In the genomic region with DNA sequence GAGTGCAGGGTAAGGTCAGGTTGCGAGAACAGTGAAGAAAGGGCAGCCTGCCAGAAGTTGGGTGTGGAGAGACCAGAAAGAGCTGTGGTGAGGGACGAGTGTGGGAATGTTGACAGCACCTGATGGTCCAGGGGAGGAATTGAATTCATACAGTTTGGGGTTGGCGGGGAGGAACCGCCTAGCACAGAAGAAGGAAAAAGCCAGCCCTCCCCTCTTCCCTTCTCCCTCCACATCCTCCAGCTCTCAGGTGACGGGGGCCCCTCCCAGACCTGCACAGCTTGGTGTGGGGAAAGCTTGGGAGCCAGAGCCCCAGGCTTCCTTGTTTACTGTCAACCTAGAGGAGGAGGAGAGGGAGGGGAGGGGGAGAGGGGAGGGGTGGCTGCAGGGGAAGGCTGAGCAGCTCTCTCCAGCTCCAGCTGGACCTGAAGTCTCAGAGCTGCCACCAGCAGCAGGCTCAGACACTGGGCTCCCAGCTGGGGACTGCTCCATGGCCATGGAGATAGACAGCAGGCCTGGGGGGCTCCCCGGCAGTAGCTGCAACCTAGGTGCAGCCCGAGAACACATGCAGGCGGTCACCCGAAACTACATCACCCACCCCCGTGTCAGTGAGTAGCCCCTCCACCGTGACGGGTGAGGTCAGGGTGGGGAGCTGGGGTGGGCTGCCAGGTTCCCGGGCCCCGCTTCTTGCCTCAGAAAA, we compare ENCODE assay signal across 14 cellular contexts. TPM values are rescaled to one million over a fixed set of nuclear protein-coding genes. Genes with fewer than 3 reads are reported as not detected.
DNase-seq lines count a peak whose midpoint lies in the region; ATAC-seq and TF ChIP-seq lines count a peak whose summit lies in the region.
"Had no signal": no experiment of that assay in that cellular context is flagged by ENCODE, and none has a peak within 500 bp of the region (broad histone marks: within the 10 kb centered on the region; RNA-seq: fewer than 3 reads in every experiment).

Gene ATP6V1B1 (plus strand): TSS at position 433 of the 697 bp plus-strand sequence. CDS start 55 bp downstream, at position 488.

- H3K36me3 Mint-ChIP-seq in endodermal cell (ENCODE audit: low read depth) = no peaks in the 10 kb centered on the region
- H3K36me3 Mint-ChIP-seq in progenitor cell of endocrine pancreas (ENCODE audit: insufficient read depth) = no peaks in the 10 kb centered on the region

- H3K27me3 Mint-ChIP-seq in endodermal cell (ENCODE audit: insufficient read depth) = peaks cover 60% of the 10 kb centered on the region
- H3K27me3 Mint-ChIP-seq in progenitor cell of endocrine pancreas = peaks cover 44% of the 10 kb centered on the region

- H3K9me3 Mint-ChIP-seq in endodermal cell (no peaks in the 10 kb centered on the region), progenitor cell of endocrine pancreas (ENCODE audit: low read depth) (no peaks in the 10 kb centered on the region)
- H3K9me3 Mint-ChIP-seq: stimulated activated naive CD8-positive, alpha-beta T cell treated with anti-CD3 and anti-CD28 coated beads, Interleukin-15, amount 100 ng/mL, for 72 hours had no signal

- ATAC-seq in GM21528 (IDR thresholded peaks at IDR 0.05; ENCODE audit: low FRiP score, unreplicated experiment) (no peak), GM19467 (IDR thresholded peaks at IDR 0.05; ENCODE audit: unreplicated experiment) (no peak), GM21423 (IDR thresholded peaks at IDR 0.05; ENCODE audit: unreplicated experiment) (no peak)
- ATAC-seq: PC-3; stimulated activated naive CD8-positive, alpha-beta T cell treated with anti-CD3 and anti-CD28 coated beads, Interleukin-15, amount 100 ng/mL, for 72 hours had no signal

- H3K36me3 ChIP-seq in endodermal cell (ENCODE audit: control insufficient read depth, insufficient read depth, low read length) = no peaks in the 10 kb centered on the region
- H3K36me3 ChIP-seq: left ventricle myocardium inferior had no signal

- H3K4me3 Mint-ChIP-seq in endodermal cell (no peak within 1 kb of the TSS), progenitor cell of endocrine pancreas (ENCODE audit: low read depth) (no peak within 1 kb of the TSS)
- H3K4me3 Mint-ChIP-seq: stimulated activated naive CD8-positive, alpha-beta T cell treated with anti-CD3 and anti-CD28 coated beads, Interleukin-15, amount 100 ng/mL, for 72 hours had no signal

- TF ChIP-seq CTCF in GM13976 (IDR thresholded peaks at IDR 0.05; ENCODE audit: borderline replicate concordance, control extremely low read depth, extremely low read depth, insufficient read depth, missing control alignments) (no peak), endodermal cell (conservative IDR thresholded peaks at IDR 0.05) (no peak), progenitor cell of endocrine pancreas (IDR thresholded peaks at IDR 0.05; ENCODE audit: unreplicated experiment) (no peak)

- H3K4me1 ChIP-seq in endodermal cell (ENCODE audit: control insufficient read depth, insufficient read depth, low read length) = peaks cover 7% of the 10 kb centered on the region
- H3K4me1 ChIP-seq: left ventricle myocardium inferior, parathyroid adenoma had no signal

- no peak within 1 kb of the TSS for H3K27ac ChIP-seq in endodermal cell (ENCODE audit: low read depth, low read length)
- H3K27ac ChIP-seq: left ventricle myocardium inferior, parathyroid adenoma had no signal

- H3K9me3 ChIP-seq in endodermal cell (ENCODE audit: control insufficient read depth, low read length) = no peaks in the 10 kb centered on the region
- H3K9me3 ChIP-seq: left ventricle myocardium inferior had no signal

- in situ Hi-C loops in GM13976 (cut with MboI; ENCODE audit: low sequenced_read_pairs, unreplicated experiment) = no loop called here

- no peak within 1 kb of the TSS for H3K4me3 ChIP-seq in endodermal cell (ENCODE audit: low read length)
- H3K4me3 ChIP-seq: left ventricle myocardium inferior had no signal

- peaks cover 23% of the 10 kb centered on the region for H3K27me3 ChIP-seq in endodermal cell (ENCODE audit: control insufficient read depth, insufficient read depth, low read length, poor library complexity, severe bottlenecking)

- WGBS in endodermal cell (ENCODE audit: insufficient coverage in 1 of 2, insufficient read length in 1 of 2), 2 experiments = 42 to 71% methylated on average over 4 to 12 of the region's 14 CpGs

- H3K27ac Mint-ChIP-seq in endodermal cell (no peak within 1 kb of the TSS), progenitor cell of endocrine pancreas (no peak within 1 kb of the TSS)

- H3K4me1 Mint-ChIP-seq in endodermal cell = peaks cover 29% of the 10 kb centered on the region
- H3K4me1 Mint-ChIP-seq in progenitor cell of endocrine pancreas (ENCODE audit: low read depth) = peaks cover 21% of the 10 kb centered on the region
- H3K4me1 Mint-ChIP-seq: stimulated activated naive CD8-positive, alpha-beta T cell treated with anti-CD3 and anti-CD28 coated beads, Interleukin-15, amount 100 ng/mL, for 72 hours had no signal

- H3K9ac ChIP-seq in endodermal cell (ENCODE audit: extremely low read depth, low read length, poor library complexity, severe bottlenecking) = no peak within 1 kb of the TSS
- H3K9ac ChIP-seq: parathyroid adenoma had no signal

- peak; percentile 10 for DNase-seq in GM13976 (ENCODE audit: low spot score)
- DNase-seq in NCI-H2029 (lab: John Stamatoyannopoulos, UW) = peak; percentile 70
- DNase-seq in endodermal cell = peak; percentile 83
- peak; percentile 8 for DNase-seq in progenitor cell of endocrine pancreas (ENCODE audit: low spot score, unreplicated experiment)
- DNase-seq: left ventricle myocardium inferior; PC-3; stimulated activated CD4-positive, alpha-beta T cell treated with anti-CD3 and anti-CD28 coated beads, Interleukin-2, amount 100 ng/mL, for 48 hours; stimulated activated naive CD8-positive, alpha-beta T cell treated with anti-CD3 and anti-CD28 coated beads, Interleukin-15, amount 100 ng/mL, for 72 hours; T1000 had no signal

RNA-seq across cellular contexts. Expression of gene ATP6V1B1, which starts in this region (rescaled TPM):
- not detected for total RNA-seq in endodermal cell
- polyA plus RNA-seq in endodermal cell (2013, experiment 1 of 2) = 1.1 TPM
- polyA plus RNA-seq in endodermal cell (2013, experiment 2 of 2) = 0.79 TPM
- not detected in 2 replicates for total RNA-seq in progenitor cell of endocrine pancreas
- total RNA-seq: frontal cortex, left ventricle myocardium inferior, PC-3 had no signal

Comparison
In these comparisons a context has a peak if more than half of its experiments do, and no peak if none do; other contexts are left out.
1. Peak in DNase-seq in progenitor cell of endocrine pancreas; RNA of the gene not detected or under 1 TPM.
2. DNase-seq: peak in every context shown above with its lines; median percentile 83 in endodermal cell; 70 in NCI-H2029; 10 in GM13976; 8 in progenitor cell of endocrine pancreas.